Comparison of ENCODE assay signal across 29 cellular contexts in the genomic region with DNA sequence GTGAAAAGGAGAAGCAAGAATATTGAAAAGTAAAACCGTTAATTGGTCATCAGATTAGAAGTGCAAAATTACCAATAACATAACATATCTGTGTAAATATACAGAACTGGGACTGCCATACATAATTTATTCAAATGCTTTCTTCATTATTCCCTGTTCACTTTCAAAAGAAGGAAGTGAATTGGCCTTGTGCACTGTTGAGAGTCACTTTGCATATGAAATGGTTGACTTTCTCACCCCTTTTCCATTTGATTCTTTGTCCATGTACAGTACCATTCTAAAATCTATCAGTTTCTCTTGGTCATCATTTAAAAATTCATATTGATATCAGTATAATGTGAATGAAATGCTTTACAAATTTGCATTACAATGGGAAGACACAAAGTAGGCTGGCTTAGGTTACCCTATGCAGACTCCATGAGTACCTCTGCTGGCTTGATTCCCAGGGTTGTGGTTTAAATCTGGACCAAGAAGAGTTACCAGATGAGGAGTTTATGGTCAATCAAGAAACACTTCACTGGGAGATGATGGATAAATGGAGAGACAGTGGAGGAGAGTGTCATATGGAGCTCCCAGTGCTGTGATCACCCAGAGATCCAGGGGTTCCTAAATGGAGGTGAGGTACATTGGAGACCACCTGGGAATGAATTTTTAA.
DNase-seq lines count a peak whose midpoint lies in the region; ATAC-seq and TF ChIP-seq lines count a peak whose summit lies in the region.
"Had no signal": no experiment of that assay in that cellular context is flagged by ENCODE, and none has a peak within 500 bp of the region (broad histone marks: within the 10 kb centered on the region; RNA-seq: fewer than 3 reads in every experiment).

No MANE protein-coding gene starts in this region.

- no peak overlapping the region for H2AFZ ChIP-seq in SK-N-SH (ENCODE audit: low read depth)

- ATAC-seq in GM21619 (IDR thresholded peaks at IDR 0.05; ENCODE audit: unreplicated experiment): no peak
- ATAC-seq: activated T-helper 17 cell treated with anti-CD3 and anti-CD28 coated beads, Interleukin-2, amount 50 U/mL, for 72 hours; effector memory CD8-positive, alpha-beta T cell had no signal

- TF ChIP-seq CTCF in HFF-Myc (IDR thresholded peaks at IDR 0.05; ENCODE audit: low read depth, low read length, missing control alignments) (no peak), SK-N-SH (IDR thresholded peaks at IDR 0.05) (no peak)

- peak; percentile 11 for DNase-seq in Daoy (ENCODE audit: low read depth)
- DNase-seq in HFF-Myc (ENCODE audit: extremely low read depth, low read depth): peak; percentile 7
- DNase-seq in SK-N-SH: no peak
- peak; percentile 42 for DNase-seq in glomerular visceral epithelial cell (ENCODE audit: extremely low spot score)
- no peak for DNase-seq in HEK293T (ENCODE audit: extremely low spot score)
- no peak for DNase-seq in cerebellar nuclear complex (lab: John Stamatoyannopoulos, UW)
- DNase-seq in activated T-helper 2 cell treated with anti-CD3 and anti-CD28 coated beads, Interferon-gamma antibody, Interleukin-2, Interleukin-4, amounts not matched to agents 10 μg/mL and 5 μg/mL and 100 μg/mL, durations not matched to agents 14 hours and 24 hours and 36 hours (ENCODE audit: low spot score): no peak
- DNase-seq: activated CD4-positive, alpha-beta T cell treated with anti-CD3 and anti-CD28 coated beads, Interleukin-2, amount 50 U/mL, for 1 hour; activated CD8-positive, alpha-beta memory T cell treated with anti-CD3 and anti-CD28 coated beads, Interleukin-2, amount 50 U/mL, for 4 hours; activated naive CD8-positive, alpha-beta T cell treated with anti-CD3 and anti-CD28 coated beads for 36 hours; CD4-positive, alpha-beta T cell; effector memory CD8-positive, alpha-beta T cell; esophagus squamous epithelium; IMR-90; kidney glomerular epithelial cell; mesendoderm; MG63; NCI-H1694; nucleus accumbens; retina; RPMI8226; stimulated activated CD4-positive, alpha-beta T cell treated with anti-CD3 and anti-CD28 coated beads, Interleukin-2, amount 100 ng/mL, for 48 hours; stimulated activated naive CD4-positive, alpha-beta T cell treated with Interleukin-2 at 50 U/mL for 16 hours had no signal

- H3K27ac ChIP-seq in SK-N-SH (ENCODE audit: low read depth in 2 of 2, low read length in 1 of 2): no peak overlapping the region
- H3K27ac ChIP-seq: esophagus squamous epithelium, SK-N-MC, thoracic aorta had no signal

- H3K27ac Mint-ChIP-seq in activated T-helper 2 cell treated with anti-CD3 and anti-CD28 coated beads, Interferon-gamma antibody, Interleukin-2, Interleukin-4, amounts not matched to agents 10 μg/mL and 5 μg/mL and 100 μg/mL, durations not matched to agents 14 hours and 24 hours and 36 hours: no peak overlapping the region
- H3K27ac Mint-ChIP-seq: activated naive CD8-positive, alpha-beta T cell treated with anti-CD3 and anti-CD28 coated beads for 36 hours; activated T-helper 17 cell treated with anti-CD3 and anti-CD28 coated beads, Interleukin-2, amount 50 U/mL, for 72 hours; CD4-positive, alpha-beta T cell; effector memory CD8-positive, alpha-beta T cell; T-helper 2 cell treated with Interferon-gamma antibody and Interleukin-4, amounts not matched to agents 5 μg/mL and 100 μg/mL, for 36 hours had no signal

- TF ChIP-seq EP300 in SK-N-SH (IDR thresholded peaks at IDR 0.05; ENCODE audit: borderline replicate concordance in 1 of 2, low read depth in 1 of 2, low read length in 1 of 2): no peak

- peaks cover 0 to 3% of the 10 kb centered on the region in 2 experiments for H3K36me3 ChIP-seq in SK-N-SH (replicated peaks in 1 of 2; ENCODE audit: control insufficient read depth in 1 of 2, insufficient read depth in 2 of 2, low read length in 1 of 2)
- H3K36me3 ChIP-seq: esophagus squamous epithelium, MG63, thoracic aorta had no signal

- 95% methylated on average over 1 of the region's 1 CpG for WGBS in SK-N-SH (ENCODE audit: low lambda C conversion rate)

- POLR2A ChIA-PET in SK-N-SH (lab: Yijun Ruan, JAX) (no interaction called here), HEK293T (lab: Yijun Ruan, JAX) (no interaction called here)

- CTCF ChIA-PET in SK-N-SH (lab: Yijun Ruan, JAX) (no interaction called here), HEK293T (lab: Yijun Ruan, JAX) (no interaction called here)

- H3K27me3 Mint-ChIP-seq in activated T-helper 2 cell treated with anti-CD3 and anti-CD28 coated beads, Interferon-gamma antibody, Interleukin-2, Interleukin-4, amounts not matched to agents 10 μg/mL and 5 μg/mL and 100 μg/mL, durations not matched to agents 14 hours and 24 hours and 36 hours (ENCODE audit: low read depth): peaks cover 10% of the 10 kb centered on the region

- H3K9me2 ChIP-seq in SK-N-SH: no peaks in the 10 kb centered on the region

- no peaks in the 10 kb centered on the region for H3K36me3 Mint-ChIP-seq in activated T-helper 2 cell treated with anti-CD3 and anti-CD28 coated beads, Interferon-gamma antibody, Interleukin-2, Interleukin-4, amounts not matched to agents 10 μg/mL and 5 μg/mL and 100 μg/mL, durations not matched to agents 14 hours and 24 hours and 36 hours (ENCODE audit: low read depth)
- H3K36me3 Mint-ChIP-seq: activated naive CD8-positive, alpha-beta T cell treated with anti-CD3 and anti-CD28 coated beads for 36 hours had no signal

- H3K4me1 Mint-ChIP-seq in activated T-helper 2 cell treated with anti-CD3 and anti-CD28 coated beads, Interferon-gamma antibody, Interleukin-2, Interleukin-4, amounts not matched to agents 10 μg/mL and 5 μg/mL and 100 μg/mL, durations not matched to agents 14 hours and 24 hours and 36 hours (ENCODE audit: low read depth): no peaks in the 10 kb centered on the region
- H3K4me1 Mint-ChIP-seq: activated naive CD8-positive, alpha-beta T cell treated with anti-CD3 and anti-CD28 coated beads for 36 hours; activated T-helper 17 cell treated with anti-CD3 and anti-CD28 coated beads, Interleukin-2, amount 50 U/mL, for 72 hours had no signal

- H3F3A ChIP-seq in SK-N-SH (replicated peaks; ENCODE audit: insufficient read depth): no peaks in the 10 kb centered on the region

- no peaks in the 10 kb centered on the region for H3K27me3 ChIP-seq in SK-N-SH (ENCODE audit: insufficient read depth)
- H3K27me3 ChIP-seq: MG63 had no signal

- H3K9ac ChIP-seq in SK-N-SH: no peak overlapping the region

- H3K79me2 ChIP-seq in SK-N-SH (ENCODE audit: insufficient read depth): no peaks in the 10 kb centered on the region

- H3K9me3 ChIP-seq in SK-N-SH: no peaks in the 10 kb centered on the region
- H3K9me3 ChIP-seq: esophagus squamous epithelium, MG63, thoracic aorta had no signal

- no peak overlapping the region for H3K4me2 ChIP-seq in SK-N-SH

- no peak overlapping the region for H3K4me3 Mint-ChIP-seq in activated T-helper 2 cell treated with anti-CD3 and anti-CD28 coated beads, Interferon-gamma antibody, Interleukin-2, Interleukin-4, amounts not matched to agents 10 μg/mL and 5 μg/mL and 100 μg/mL, durations not matched to agents 14 hours and 24 hours and 36 hours (ENCODE audit: low read depth)
- H3K4me3 Mint-ChIP-seq: activated naive CD8-positive, alpha-beta T cell treated with anti-CD3 and anti-CD28 coated beads for 36 hours; activated T-helper 17 cell treated with anti-CD3 and anti-CD28 coated beads, Interleukin-2, amount 50 U/mL, for 72 hours; brain; CD4-positive, alpha-beta T cell; effector memory CD8-positive, alpha-beta T cell; T-helper 2 cell treated with Interferon-gamma antibody and Interleukin-4, amounts not matched to agents 5 μg/mL and 100 μg/mL, for 36 hours had no signal

- peaks cover 0 to 2% of the 10 kb centered on the region in 2 experiments; a peak in 1 of 4 replicates for H3K4me1 ChIP-seq in SK-N-SH (ENCODE audit: control insufficient read depth in 1 of 2, insufficient read depth in 2 of 2, low read depth in 1 of 2, low read length in 1 of 2)
- H3K4me1 ChIP-seq: esophagus squamous epithelium had no signal

- no peaks in the 10 kb centered on the region for H3K9me3 Mint-ChIP-seq in activated T-helper 2 cell treated with anti-CD3 and anti-CD28 coated beads, Interferon-gamma antibody, Interleukin-2, Interleukin-4, amounts not matched to agents 10 μg/mL and 5 μg/mL and 100 μg/mL, durations not matched to agents 14 hours and 24 hours and 36 hours
- H3K9me3 Mint-ChIP-seq: activated naive CD8-positive, alpha-beta T cell treated with anti-CD3 and anti-CD28 coated beads for 36 hours; activated T-helper 17 cell treated with anti-CD3 and anti-CD28 coated beads, Interleukin-2, amount 50 U/mL, for 72 hours; brain; CD4-positive, alpha-beta T cell; effector memory CD8-positive, alpha-beta T cell; T-helper 2 cell treated with Interferon-gamma antibody and Interleukin-4, amounts not matched to agents 5 μg/mL and 100 μg/mL, for 36 hours had no signal

- H4K20me1 ChIP-seq in SK-N-SH (ENCODE audit: insufficient read depth): no peaks in the 10 kb centered on the region

- TF ChIP-seq RAD21 in SK-N-SH (IDR thresholded peaks at IDR 0.05; ENCODE audit: low read length): no peak

- H3K4me3 ChIP-seq in HFF-Myc (replicated peaks; ENCODE audit: low read depth, low read length): no peak overlapping the region
- no peak overlapping the region for H3K4me3 ChIP-seq in SK-N-SH (ENCODE audit: low read depth in 2 of 2, low read length in 1 of 2)
- H3K4me3 ChIP-seq: esophagus squamous epithelium, MG63, SK-N-MC, thoracic aorta had no signal

- intact Hi-C loops in activated T-helper 2 cell treated with anti-CD3 and anti-CD28 coated beads, Interferon-gamma antibody, Interleukin-2, Interleukin-4, amounts not matched to agents 10 μg/mL and 5 μg/mL and 100 μg/mL, durations not matched to agents 14 hours and 24 hours and 36 hours (cut with micrococcal nuclease): no loop called here

TF ChIP-seq in SK-N-SH, 30 proteins besides CTCF, POLR2A, EP300 and RAD21 (continues in another document):
- TF ChIP-seq TAF1 (IDR thresholded peaks at IDR 0.05; ENCODE audit: borderline replicate concordance, low read depth, low read length) (no peak), NFIC (IDR thresholded peaks at IDR 0.05; ENCODE audit: borderline replicate concordance) (peak; percentile 26; the same call in 1 of the 2 replicates), TCF12 (IDR thresholded peaks at IDR 0.05) (peak; percentile 32; the same call in 1 of the 2 replicates)

TF ChIP-seq in HEK293T, 16 proteins besides CTCF, POLR2A, EP300 and RAD21 (continues in another document):
- TF ChIP-seq ARNT (IDR thresholded peaks at IDR 0.05) (no peak), ELF4 (IDR thresholded peaks at IDR 0.05) (no peak), CTBP1 (IDR thresholded peaks at IDR 0.05; ENCODE audit: borderline replicate concordance) (no peak), SP1 (IDR thresholded peaks at IDR 0.05) (no peak), TARDBP (IDR thresholded peaks at IDR 0.05) (no peak), FOXK2 (IDR thresholded peaks at IDR 0.05) (no peak), NFRKB (IDR thresholded peaks at IDR 0.05) (no peak), SUZ12 (IDR thresholded peaks at IDR 0.05) (no peak)

Comparison
In these comparisons a context has a peak if more than half of its experiments do, and no peak if none do; other contexts are left out.
1. DNase-seq: peak in Daoy (single experiment), HFF-Myc (single experiment) and glomerular visceral epithelial cell (single experiment); none in SK-N-SH (single experiment), HEK293T (single experiment), cerebellar nuclear complex (0 of 2) and activated T-helper 2 cell treated with anti-CD3 and anti-CD28 coated beads, Interferon-gamma antibody, Interleukin-2, Interleukin-4, amounts not matched to agents 10 μg/mL and 5 μg/mL and 100 μg/mL, durations not matched to agents 14 hours and 24 hours and 36 hours (single experiment).